ENCODE assay signal across 1 cellular context in genomic region chr2:32356735-32357544, GRCh38.
TF ChIP-seq lines count a peak whose summit lies in the region.

TSS of gene BIRC6 (plus strand) at chr2:32357023. CDS start at chr2:32357162, 139 bp downstream.

TF ChIP-seq in HepG2, 621 proteins besides CTCF, POLR2A, EP300 and RAD21 (continued from another document and continues in another):
- TF ChIP-seq AFF4 (CRISPR knock-in tag; IDR thresholded peaks at IDR 0.05) (peak; percentile 59; the same call in 1 of the 2 replicates), ZNF839 (CRISPR knock-in tag; IDR thresholded peaks at IDR 0.05; ENCODE audit: borderline replicate concordance) (no peak; the same call in 1 of the 2 replicates), NFAT5 (CRISPR knock-in tag; IDR thresholded peaks at IDR 0.05) (peak; percentile 82), ZNF138 (CRISPR knock-in tag; IDR thresholded peaks at IDR 0.05; ENCODE audit: low read depth) (no peak; the same call in 1 of the 2 replicates), ASH2L (IDR thresholded peaks at IDR 0.05; ENCODE audit: insufficient read length, low read depth, low read length) (peak; percentile 96), TGIF2 (CRISPR knock-in tag; IDR thresholded peaks at IDR 0.05) (peak; percentile 91), ZNF281 (CRISPR knock-in tag; IDR thresholded peaks at IDR 0.05; ENCODE audit: borderline replicate concordance) (peak; percentile 90), ZNF33B (CRISPR knock-in tag; IDR thresholded peaks at IDR 0.05) (peak; percentile 77), PREB (CRISPR knock-in tag; IDR thresholded peaks at IDR 0.05) (no peak), SSRP1 (CRISPR knock-in tag; IDR thresholded peaks at IDR 0.05) (peak; percentile 89), SOX13 (IDR thresholded peaks at IDR 0.05) (peak; percentile 30; the same call in 1 of the 2 replicates), SOX13 (CRISPR knock-in tag; conservative IDR thresholded peaks at IDR 0.05 in 1 of 2, IDR thresholded peaks at IDR 0.05 in 1 of 2) (peak in 1 of 2 experiments; percentile 74; a peak in 2 of 4 replicates), REXO4 (CRISPR knock-in tag; IDR thresholded peaks at IDR 0.05; ENCODE audit: borderline replicate concordance) (no peak), ZNF30 (CRISPR knock-in tag; IDR thresholded peaks at IDR 0.05) (peak; percentile 97; the same call in 1 of the 2 replicates), ZNF7 (CRISPR knock-in tag; IDR thresholded peaks at IDR 0.05) (no peak), ZNF512B (CRISPR knock-in tag; IDR thresholded peaks at IDR 0.05; ENCODE audit: borderline replicate concordance) (0 out of 2 replicates have a peak, but pooled peaks have one; percentile 93), FOXJ3 (CRISPR knock-in tag; IDR thresholded peaks at IDR 0.05; ENCODE audit: borderline replicate concordance) (peak; percentile 84), SRSF9 (IDR thresholded peaks at IDR 0.05; ENCODE audit: borderline replicate concordance, insufficient read depth, low read depth, low read length, poor library complexity, severe bottlenecking) (no peak), HNRNPK (IDR thresholded peaks at IDR 0.05; ENCODE audit: low read depth, low read length, poor library complexity, severe bottlenecking) (no peak), ZNF512 (CRISPR knock-in tag; IDR thresholded peaks at IDR 0.05) (peak; percentile 79; the same call in 1 of the 2 replicates), ZNF441 (CRISPR knock-in tag; IDR thresholded peaks at IDR 0.05; ENCODE audit: borderline replicate concordance) (peak; percentile 92), PHF20 (CRISPR knock-in tag; IDR thresholded peaks at IDR 0.05) (peak; percentile 88), ZNF616 (CRISPR knock-in tag; IDR thresholded peaks at IDR 0.05; ENCODE audit: low read depth) (peak; percentile 93), GPN1 (CRISPR knock-in tag; IDR thresholded peaks at IDR 0.05; ENCODE audit: borderline replicate concordance) (peak; percentile 30; the same call in 1 of the 2 replicates), ZNF329 (CRISPR knock-in tag; IDR thresholded peaks at IDR 0.05; ENCODE audit: low read depth) (peak; percentile 71), ZNF879 (CRISPR knock-in tag; IDR thresholded peaks at IDR 0.05) (peak; percentile 90; the same call in 1 of the 2 replicates), SP5 (CRISPR knock-in tag; IDR thresholded peaks at IDR 0.05; ENCODE audit: borderline replicate concordance, low read depth) (peak; percentile 56), PRMT3 (CRISPR knock-in tag; IDR thresholded peaks at IDR 0.05; ENCODE audit: borderline replicate concordance, low read depth) (0 out of 2 replicates have a peak, but pooled peaks have one; percentile 30), CHCHD3 (CRISPR knock-in tag; IDR thresholded peaks at IDR 0.05) (peak; percentile 94), ZNF431 (CRISPR knock-in tag; IDR thresholded peaks at IDR 0.05; ENCODE audit: borderline replicate concordance, low read depth) (peak; percentile 77; the same call in 1 of the 2 replicates), ZNF251 (CRISPR knock-in tag; IDR thresholded peaks at IDR 0.05) (no peak), PLSCR1 (CRISPR knock-in tag; IDR thresholded peaks at IDR 0.05; ENCODE audit: borderline replicate concordance) (no peak)
